In the genomic region with DNA sequence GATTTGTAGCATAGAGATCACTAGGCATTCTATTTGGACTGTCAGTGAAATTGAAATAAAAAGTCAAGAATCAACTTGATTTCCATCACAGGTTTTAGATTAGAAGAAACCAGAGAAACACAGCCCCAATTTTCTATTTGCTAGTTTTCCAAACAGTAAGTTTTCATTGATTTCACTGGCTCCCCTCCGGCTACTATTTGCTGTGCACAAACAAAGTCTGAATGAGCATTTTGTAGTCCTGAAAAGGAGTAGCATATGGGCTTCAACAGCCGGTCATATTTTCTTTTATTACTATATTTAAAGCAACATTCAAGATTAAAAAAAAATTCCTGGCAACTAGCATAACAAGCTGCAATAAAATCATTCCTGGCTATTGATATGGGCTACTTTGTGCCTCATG, we compare ENCODE assay signal across 14 cellular contexts. TPM values are rescaled to one million over a fixed set of nuclear protein-coding genes. Genes with fewer than 3 reads are reported as not detected.
A peak's percentile ranks its signal among the peaks of the same experiment; 100 is the strongest.
DNase-seq lines count a peak whose midpoint lies in the region; ATAC-seq and TF ChIP-seq lines count a peak whose summit lies in the region.
"Had no signal": no experiment of that assay in that cellular context is flagged by ENCODE, and none has a peak within 500 bp of the region (broad histone marks: within the 10 kb centered on the region; RNA-seq: fewer than 3 reads in every experiment).

No MANE protein-coding gene starts in this region.

- no peaks in the 10 kb centered on the region for H3K36me3 Mint-ChIP-seq in nephron progenitor cell (ENCODE audit: low read depth)

- WGBS in right cardiac atrium, result 41% methylated on average over 2 of the region's 2 CpGs

- no peak for ATAC-seq in right cardiac atrium
- ATAC-seq: PC-3 had no signal

- intact Hi-C loops in left ventricle myocardium inferior (cut with micrococcal nuclease), result no loop called here
- intact Hi-C loops in right cardiac atrium (cut with DNase I), result no loop called here
- intact Hi-C loops in ascending aorta (cut with DNase I), result no loop called here

- H3K36me3 ChIP-seq in left ventricle myocardium inferior, result no peaks in the 10 kb centered on the region
- no peaks in the 10 kb centered on the region for H3K36me3 ChIP-seq in ascending aorta
- H3K36me3 ChIP-seq: SJCRH30 had no signal

- no peak for DNase-seq in left ventricle myocardium inferior
- no peak for DNase-seq in right cardiac atrium
- peak; percentile 67 to 91 for DNase-seq in NCI-H446 (lab: John Stamatoyannopoulos, UW)
- peak; percentile 63 for DNase-seq in foreskin melanocyte
- no peak for DNase-seq in nephron progenitor cell
- DNase-seq in ascending aorta (ENCODE audit: low spot score in 2 of 2), result no peak
- DNase-seq in T1000 (lab: John Stamatoyannopoulos, UW), result no peak
- DNase-seq: GOT3, KBM-7, NCI-H1436 treated with DMSO at 0.1 percent for 48 hours, NCI-H526, PC-3, SJCRH30 had no signal

- TF ChIP-seq CTCF in left ventricle myocardium inferior (IDR thresholded peaks at IDR 0.05; ENCODE audit: borderline replicate concordance) (no peak), nephron progenitor cell (IDR thresholded peaks at IDR 0.05) (no peak), ascending aorta (IDR thresholded peaks at IDR 0.05) (no peak)

- H3K9me3 ChIP-seq in left ventricle myocardium inferior (replicated peaks) (no peaks in the 10 kb centered on the region), right cardiac atrium (ENCODE audit: control insufficient read depth, low read length) (no peaks in the 10 kb centered on the region), ascending aorta (no peaks in the 10 kb centered on the region)
- H3K9me3 ChIP-seq: SJCRH30 had no signal

- peaks cover 37% of the 10 kb centered on the region for H3K4me1 ChIP-seq in left ventricle myocardium inferior
- H3K4me1 ChIP-seq in right cardiac atrium (ENCODE audit: control insufficient read depth, insufficient read depth, low read length), result peaks cover 15% of the 10 kb centered on the region
- H3K4me1 ChIP-seq in ascending aorta, result peaks cover 4 to 44% of the 10 kb centered on the region in 2 donors
- H3K4me1 ChIP-seq: SJCRH30 had no signal

- peak overlapping the region; percentile 24 for H3K27ac ChIP-seq in left ventricle myocardium inferior (replicated peaks)
- no peak overlapping the region for H3K27ac ChIP-seq in right cardiac atrium (ENCODE audit: low read length)
- peak overlapping the region in 1 of 2 donors; percentile 23 for H3K27ac ChIP-seq in ascending aorta
- H3K27ac ChIP-seq: RWPE1, SJCRH30 had no signal

- H3K4me3 ChIP-seq in left ventricle myocardium inferior, result peak overlapping the region; percentile 0
- H3K4me3 ChIP-seq in right cardiac atrium (ENCODE audit: low read length), result no peak overlapping the region
- peak overlapping the region in 1 of 2 donors; percentile 2 for H3K4me3 ChIP-seq in ascending aorta
- H3K4me3 ChIP-seq: SJCRH30 had no signal

- H3K4me3 Mint-ChIP-seq in nephron progenitor cell, result no peak overlapping the region

- H3K27me3 ChIP-seq in left ventricle myocardium inferior (ENCODE audit: low read depth) (peaks cover 4% of the 10 kb centered on the region), right cardiac atrium (ENCODE audit: control insufficient read depth, insufficient read depth) (no peaks in the 10 kb centered on the region), ascending aorta (no peaks in the 10 kb centered on the region)
- H3K27me3 ChIP-seq: SJCRH30 had no signal

- H3K27ac Mint-ChIP-seq in nephron progenitor cell, result no peak overlapping the region

- H3K4me1 Mint-ChIP-seq in nephron progenitor cell, result peaks cover 21% of the 10 kb centered on the region

- H3K27me3 Mint-ChIP-seq in nephron progenitor cell (ENCODE audit: low read depth, poor library complexity), result peaks cover 3% of the 10 kb centered on the region

- H3K9me3 Mint-ChIP-seq in nephron progenitor cell, result no peaks in the 10 kb centered on the region

RNA-seq across cellular contexts. Expression of gene CARMIL1, which starts 48.2 kb away (rescaled TPM):
- 8.4 TPM for total RNA-seq in left ventricle myocardium inferior
- 10 to 100 TPM; 16.8 to 19.8 (median 18.1) TPM for total RNA-seq in right cardiac atrium
- 9.5 TPM for polyA plus RNA-seq in right cardiac atrium
- 16.1 TPM for total RNA-seq in ascending aorta

Comparison
In these comparisons a context has a peak if more than half of its experiments do, and no peak if none do; other contexts are left out.
1. DNase-seq: peak in NCI-H446 (2 of 2) and foreskin melanocyte (single experiment); none in left ventricle myocardium inferior (single experiment), right cardiac atrium (0 of 3), nephron progenitor cell (single experiment), ascending aorta (0 of 2) and T1000 (single experiment).